ENCODE assay signal across 8 cellular contexts in genomic region chr2:192500550-192501200, GRCh38.
DNase-seq lines count a peak whose midpoint lies in the region; ATAC-seq lines count a peak whose summit lies in the region.

No MANE protein-coding gene starts in this region.

- no peak overlapping the region for H2AK5ac ChIP-seq in mesendoderm (ENCODE audit: low read length)

- H2AFZ ChIP-seq in Karpas-422 (ENCODE audit: low read length) = no peak overlapping the region

- no peak overlapping the region for H3K27ac ChIP-seq in mesendoderm (ENCODE audit: low read depth, low read length)
- no peak overlapping the region for H3K27ac ChIP-seq in Karpas-422 (ENCODE audit: low read length)

- no CpG with 5 or more reads among the region's 3 CpGs for WGBS in mesendoderm (ENCODE audit: extremely low coverage, insufficient coverage, low lambda C conversion rate)

- H3K4ac ChIP-seq in mesendoderm (ENCODE audit: low read depth, low read length) = no peak overlapping the region

- H3K36me3 ChIP-seq in mesendoderm (ENCODE audit: control insufficient read depth, insufficient read depth, low read length) (no peaks in the 10 kb centered on the region), Karpas-422 (ENCODE audit: insufficient read depth, low read length) (no peaks in the 10 kb centered on the region)

- no peak overlapping the region for H3K23ac ChIP-seq in mesendoderm (ENCODE audit: low read length)

- H3K27me3 ChIP-seq in mesendoderm (ENCODE audit: insufficient read depth, low read length, poor library complexity) (no peaks in the 10 kb centered on the region), Karpas-422 (ENCODE audit: low read length) (no peaks in the 10 kb centered on the region)

- H3K4me3 ChIP-seq in mesendoderm (ENCODE audit: low read length) (no peak overlapping the region), Karpas-422 (ENCODE audit: low read length) (no peak overlapping the region)

- H2BK15ac ChIP-seq in mesendoderm (replicated peaks; ENCODE audit: low read depth) = no peak overlapping the region

- H4K8ac ChIP-seq in mesendoderm (ENCODE audit: low read depth, low read length) = no peak overlapping the region

- no peaks in the 10 kb centered on the region for H4K20me1 ChIP-seq in Karpas-422 (ENCODE audit: insufficient read depth, low read depth, low read length)

- no peak overlapping the region for H3K4me2 ChIP-seq in mesendoderm (ENCODE audit: low read length)
- no peak overlapping the region for H3K4me2 ChIP-seq in Karpas-422 (ENCODE audit: low read depth, low read length, poor library complexity, severe bottlenecking)

- no peaks in the 10 kb centered on the region for H3K9me2 ChIP-seq in Karpas-422 (replicated peaks; ENCODE audit: insufficient read depth, low read length)

- H2BK5ac ChIP-seq in mesendoderm (ENCODE audit: low read length) = no peak overlapping the region

- no peak overlapping the region for H3K56ac ChIP-seq in mesendoderm (ENCODE audit: low read length)

- H3K9me3 ChIP-seq in Karpas-422 (ENCODE audit: low read length) = peaks cover 13% of the 10 kb centered on the region

- H3K79me1 ChIP-seq in mesendoderm (ENCODE audit: low read length) = no peaks in the 10 kb centered on the region

- H4K5ac ChIP-seq in mesendoderm (ENCODE audit: low read length) = no peak overlapping the region

- H3K9ac ChIP-seq in mesendoderm (ENCODE audit: low read length) (no peak overlapping the region), Karpas-422 (ENCODE audit: low read length) (no peak overlapping the region)

- no peaks in the 10 kb centered on the region for H3K4me1 ChIP-seq in mesendoderm (ENCODE audit: control insufficient read depth, low read depth, low read length)
- no peaks in the 10 kb centered on the region for H3K4me1 ChIP-seq in Karpas-422 (ENCODE audit: low read length)

- DNase-seq in SIG-M5 (lab: John Stamatoyannopoulos, UW) (peak; percentile 12), mesendoderm (peak; percentile 6), Karpas-422 (no peak), retina (no peak), activated gamma-delta T cell treated with Interleukin-2 at 50 U/mL for 16 hours (no peak), mucosa of gallbladder (ENCODE audit: low spot score) (no peak)

- H3K79me2 ChIP-seq in mesendoderm (ENCODE audit: control insufficient read depth, insufficient read depth, low read length) = no peaks in the 10 kb centered on the region
- no peaks in the 10 kb centered on the region for H3K79me2 ChIP-seq in Karpas-422 (ENCODE audit: low read length)

- ATAC-seq in GM19023 (IDR thresholded peaks at IDR 0.05; ENCODE audit: unreplicated experiment) (peak; percentile 62), HG02943 (IDR thresholded peaks at IDR 0.05; ENCODE audit: low read depth, unreplicated experiment) (peak; percentile 63)

- H3K18ac ChIP-seq in mesendoderm (ENCODE audit: low read length) = no peak overlapping the region

- no peak overlapping the region for H2BK120ac ChIP-seq in mesendoderm (ENCODE audit: low read depth, low read length)

Comparison
In these comparisons a context has a peak if more than half of its experiments do, and no peak if none do; other contexts are left out.
1. DNase-seq: peak in SIG-M5 (single experiment) and mesendoderm (single experiment); none in Karpas-422 (single experiment), retina (single experiment), activated gamma-delta T cell treated with Interleukin-2 at 50 U/mL for 16 hours (single experiment) and mucosa of gallbladder (single experiment).